In the genomic region with DNA sequence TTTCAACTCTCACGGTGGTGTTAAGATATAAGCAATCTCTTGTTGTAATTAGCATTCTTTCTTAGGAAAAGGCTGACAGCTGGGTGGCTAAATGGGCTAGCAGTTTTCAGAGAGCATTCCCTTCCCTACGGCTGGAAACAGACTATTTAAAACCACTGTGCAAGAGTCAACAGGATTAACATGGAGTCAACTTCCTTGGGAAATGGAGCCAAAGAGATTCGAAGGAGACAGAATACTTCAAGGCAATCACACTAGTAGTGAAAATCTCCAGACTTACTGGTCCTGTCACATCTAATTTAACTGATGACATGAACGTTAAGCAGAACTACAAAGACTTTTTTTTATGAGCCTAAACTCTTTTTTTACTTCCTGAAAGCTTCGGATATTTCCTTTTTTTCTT, we compare ENCODE assay signal across 16 cellular contexts.
DNase-seq lines count a peak whose midpoint lies in the region; ATAC-seq, FAIRE-seq and TF ChIP-seq lines count a peak whose summit lies in the region.
"Had no signal": no experiment of that assay in that cellular context is flagged by ENCODE, and none has a peak within 500 bp of the region (broad histone marks: within the 10 kb centered on the region; RNA-seq: fewer than 3 reads in every experiment).

No MANE protein-coding gene starts in this region.

- peaks cover 12% of the 10 kb centered on the region for H3K4me1 Mint-ChIP-seq in mesothelial cell of epicardium
- H3K4me1 Mint-ChIP-seq: CD8-positive, alpha-beta memory T cell had no signal

- no peak for TF ChIP-seq RAD21 in H1 (IDR thresholded peaks at IDR 0.05 in 1 of 2, conservative IDR thresholded peaks at IDR 0.05 in 1 of 2; ENCODE audit: low read depth in 2 of 2, low read length in 2 of 2)

- no peak overlapping the region for H3K4me2 ChIP-seq in H1 (ENCODE audit: insufficient read depth in 1 of 2, low read depth in 2 of 2, low read length in 2 of 2)
- H3K4me2 ChIP-seq: A549; BLaER1 treated with 17β-estradiol and CSF1 and Interleukin-3, amounts not matched to agents 10 nM and 100 nM had no signal

- WGBS in H1 (ENCODE audit: extremely low coverage in 1 of 2, insufficient coverage in 1 of 2, insufficient read length in 1 of 2, insufficient replicate concordance in 2 of 2, low coverage in 1 of 2, low lambda C conversion rate in 2 of 2, missing lambda C conversion rate in 1 of 2), 2 experiments: 83% methylated on average over 5 of the region's 5 CpGs; no CpG with 5 or more reads in 1 of the 2 experiments
- WGBS in suprapubic skin: 12% methylated on average over 5 of the region's 5 CpGs

- peaks cover 5 to 7% of the 10 kb centered on the region in 2 experiments; a peak in 3 of 4 replicates for H3K9me3 ChIP-seq in H1 (ENCODE audit: insufficient read depth in 2 of 2, low read depth in 1 of 2, low read length in 1 of 2)
- H3K9me3 ChIP-seq in suprapubic skin: no peaks in the 10 kb centered on the region
- H3K9me3 ChIP-seq: A549, HAP-1, SJCRH30 had no signal

- peaks cover 31% of the 10 kb centered on the region for H3K9me3 Mint-ChIP-seq in mesothelial cell of epicardium

- no peak overlapping the region for H2BK15ac ChIP-seq in H1 (ENCODE audit: low read length)

- H3K14ac ChIP-seq in H1 (ENCODE audit: insufficient read length): no peak overlapping the region

- H3K27ac ChIP-seq in H1 (ENCODE audit: low read depth, low read length): no peak overlapping the region
- no peak overlapping the region for H3K27ac ChIP-seq in suprapubic skin
- H3K27ac ChIP-seq: A549; BLaER1 treated with 17β-estradiol and CSF1 and Interleukin-3, amounts not matched to agents 10 nM and 100 nM; SJCRH30 had no signal

- H2AK5ac ChIP-seq in H1 (ENCODE audit: low read depth, low read length): no peak overlapping the region

- H2BK5ac ChIP-seq in H1 (ENCODE audit: low read depth, low read length): no peak overlapping the region

- TF ChIP-seq EP300 in H1 (IDR thresholded peaks at IDR 0.05; ENCODE audit: borderline replicate concordance in 1 of 2, low read depth in 2 of 2, low read length in 2 of 2): no peak
- no peak for TF ChIP-seq EP300 in suprapubic skin (IDR thresholded peaks at IDR 0.05)

- no peak overlapping the region for H4K91ac ChIP-seq in H1 (replicated peaks; ENCODE audit: insufficient read length, low read length)

- no peak overlapping the region for H3K18ac ChIP-seq in H1 (ENCODE audit: extremely low read depth, low read length)

- H3K36me3 ChIP-seq in H1 (ENCODE audit: control insufficient read depth in 2 of 4, insufficient read depth in 4 of 4, low read length in 3 of 4): no peaks in the 10 kb centered on the region
- no peaks in the 10 kb centered on the region for H3K36me3 ChIP-seq in suprapubic skin
- H3K36me3 ChIP-seq: BLaER1 treated with 17β-estradiol and CSF1 and Interleukin-3, amounts not matched to agents 10 nM and 100 nM; HAP-1; SJCRH30 had no signal

- H3K56ac ChIP-seq in H1 (replicated peaks; ENCODE audit: insufficient read length, low read depth, low read length): no peak overlapping the region

- 0 out of 2 replicates have a peak overlapping the region, but pooled peaks have one; percentile 63 for H2AFZ ChIP-seq in H1 (ENCODE audit: low read length)

- H3K27ac Mint-ChIP-seq in mesothelial cell of epicardium: peak overlapping the region; percentile 71
- H3K27ac Mint-ChIP-seq: CD8-positive, alpha-beta memory T cell had no signal

- H2BK20ac ChIP-seq in H1 (ENCODE audit: low read length): no peak overlapping the region

- H3K4me1 ChIP-seq in H1 (replicated peaks in 1 of 4; ENCODE audit: control insufficient read depth in 3 of 4, insufficient read depth in 4 of 4, low read length in 3 of 4) (peaks cover 0 to 4% (median 0%) of the 10 kb centered on the region in 4 experiments; a peak in 1 of 7 replicates), suprapubic skin (no peaks in the 10 kb centered on the region)
- H3K4me1 ChIP-seq: A549; BLaER1 treated with 17β-estradiol and CSF1 and Interleukin-3, amounts not matched to agents 10 nM and 100 nM; HAP-1; SJCRH30 had no signal

- H3K79me2 ChIP-seq in H1 (ENCODE audit: control insufficient read depth in 1 of 2, insufficient read depth in 2 of 2, low read length in 2 of 2): no peaks in the 10 kb centered on the region

- TF ChIP-seq POLR2A in H1 (IDR thresholded peaks at IDR 0.05; ENCODE audit: control extremely low read depth in 1 of 2, low read depth in 2 of 2, low read length in 2 of 2): no peak
- no peak for TF ChIP-seq POLR2A in suprapubic skin (IDR thresholded peaks at IDR 0.05)

- TF ChIP-seq CTCF in H1 (IDR thresholded peaks at IDR 0.05; ENCODE audit: control extremely low read depth in 1 of 3, insufficient read depth in 1 of 3, low read depth in 1 of 3, low read length in 3 of 3): no peak
- no peak for TF ChIP-seq CTCF in mesothelial cell of epicardium (IDR thresholded peaks at IDR 0.05; ENCODE audit: unreplicated experiment)
- no peak for TF ChIP-seq CTCF in suprapubic skin (IDR thresholded peaks at IDR 0.05)

- no peak overlapping the region for H4K8ac ChIP-seq in H1 (ENCODE audit: extremely low read depth, insufficient read depth, low read length)

- H3K27me3 Mint-ChIP-seq in mesothelial cell of epicardium (ENCODE audit: low read depth): no peaks in the 10 kb centered on the region

- no peaks in the 10 kb centered on the region for H3K79me1 ChIP-seq in H1 (ENCODE audit: low read depth, low read length)

- no peak overlapping the region for H2BK120ac ChIP-seq in H1 (replicated peaks; ENCODE audit: low read depth, low read length)

- no peak overlapping the region for H3K9ac ChIP-seq in H1 (replicated peaks in 1 of 4; ENCODE audit: extremely low read depth in 1 of 4, low read depth in 3 of 4, low read length in 3 of 4)
- H3K9ac ChIP-seq: BLaER1 treated with 17β-estradiol and CSF1 and Interleukin-3, amounts not matched to agents 10 nM and 100 nM had no signal

- H3K23me2 ChIP-seq in H1 (ENCODE audit: low read depth, low read length): no peaks in the 10 kb centered on the region

- peaks cover 29% of the 10 kb centered on the region for H3K36me3 Mint-ChIP-seq in mesothelial cell of epicardium
- H3K36me3 Mint-ChIP-seq: CD8-positive, alpha-beta memory T cell had no signal

- H4K20me1 ChIP-seq in H1 (replicated peaks in 1 of 2; ENCODE audit: control insufficient read depth in 1 of 2, insufficient read depth in 2 of 2, low read length in 2 of 2): no peaks in the 10 kb centered on the region
- H4K20me1 ChIP-seq: BLaER1 treated with 17β-estradiol and CSF1 and Interleukin-3, amounts not matched to agents 10 nM and 100 nM had no signal

- H3K4me3 ChIP-seq in H1 (ENCODE audit: extremely low read depth in 1 of 4, insufficient read depth in 2 of 4, low read depth in 3 of 4, low read length in 4 of 4): no peak overlapping the region
- H3K4me3 ChIP-seq in suprapubic skin: no peak overlapping the region
- H3K4me3 ChIP-seq: A549; BLaER1 treated with 17β-estradiol and CSF1 and Interleukin-3, amounts not matched to agents 10 nM and 100 nM; HAP-1; SJCRH30 had no signal

- no peak overlapping the region for H2BK12ac ChIP-seq in H1 (ENCODE audit: low read depth, low read length)

- H3K27me3 ChIP-seq in H1 (replicated peaks in 1 of 4; ENCODE audit: control insufficient read depth in 3 of 4, extremely low read depth in 1 of 4, insufficient read depth in 3 of 4, low read length in 3 of 4) (no peaks in the 10 kb centered on the region), suprapubic skin (no peaks in the 10 kb centered on the region)
- H3K27me3 ChIP-seq: BLaER1 treated with 17β-estradiol and CSF1 and Interleukin-3, amounts not matched to agents 10 nM and 100 nM had no signal

- CTCF ChIA-PET in H1 (lab: Charles Lee; ENCODE audit: partially characterized antibody): no interaction called here

- no peak overlapping the region for H3K4ac ChIP-seq in H1 (replicated peaks; ENCODE audit: insufficient read length, low read depth, low read length)

- FAIRE-seq in H1 (lab: Jason Lieb, UNC): no peak
- FAIRE-seq: A549 had no signal

- H3K23ac ChIP-seq in H1 (ENCODE audit: insufficient read length): no peak overlapping the region

- POLR2A ChIA-PET in H1 (lab: Charles Lee; ENCODE audit: partially characterized antibody): interaction anchor here (0.6 kb wide), 1 partner anchor 460 kb away, joined by 3 read pairs; no protein-coding TSS in a partner anchor

- H4K5ac ChIP-seq in H1 (ENCODE audit: insufficient read length, low read depth, low read length): no peak overlapping the region

- DNase-seq in ELF-1 (ENCODE audit: low read depth, low spot score): peak; percentile 24
- peak; percentile 54 for DNase-seq in NCI-H82 (lab: John Stamatoyannopoulos, UW)
- no peak for DNase-seq in H1 (ENCODE audit: low read depth in 1 of 2, low spot score in 2 of 2)
- no peak for DNase-seq in mesothelial cell of epicardium (ENCODE audit: low spot score in 2 of 2, unreplicated experiment in 2 of 2)
- DNase-seq in HK-2 (ENCODE audit: unreplicated experiment): no peak
- no peak for DNase-seq in suprapubic skin (ENCODE audit: low spot score in 2 of 2)
- no peak for DNase-seq in D341Med (ENCODE audit: low spot score)
- DNase-seq: CD8-positive, alpha-beta memory T cell; NCI-H1694 treated with DMSO at 0.1 percent for 48 hours; NCI-H510A treated with DMSO at 0.1 percent for 48 hours; SJCRH30 had no signal

- ATAC-seq in HG02870 (IDR thresholded peaks at IDR 0.05; ENCODE audit: unreplicated experiment): no peak
- ATAC-seq: A549, Panc1 had no signal

- no peak overlapping the region for H3K4me3 Mint-ChIP-seq in mesothelial cell of epicardium
- H3K4me3 Mint-ChIP-seq: CD8-positive, alpha-beta memory T cell had no signal

TF ChIP-seq in H1, 55 proteins besides CTCF, POLR2A, EP300 and RAD21 (continues in another document):
- no peak for TF ChIP-seq CTBP2 (IDR thresholded peaks at IDR 0.05; ENCODE audit: borderline replicate concordance, insufficient read depth, insufficient read length, low read length)
- TF ChIP-seq JUN (IDR thresholded peaks at IDR 0.05; ENCODE audit: low read depth, low read length): no peak
- TF ChIP-seq, protein P1, sequence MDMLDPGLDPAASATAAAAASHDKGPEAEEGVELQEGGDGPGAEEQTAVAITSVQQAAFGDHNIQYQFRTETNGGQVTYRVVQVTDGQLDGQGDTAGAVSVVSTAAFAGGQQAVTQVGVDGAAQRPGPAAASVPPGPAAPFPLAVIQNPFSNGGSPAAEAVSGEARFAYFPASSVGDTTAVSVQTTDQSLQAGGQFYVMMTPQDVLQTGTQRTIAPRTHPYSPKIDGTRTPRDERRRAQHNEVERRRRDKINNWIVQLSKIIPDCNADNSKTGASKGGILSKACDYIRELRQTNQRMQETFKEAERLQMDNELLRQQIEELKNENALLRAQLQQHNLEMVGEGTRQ (IDR thresholded peaks at IDR 0.05; ENCODE audit: low read length): no peak
- TF ChIP-seq JUND (IDR thresholded peaks at IDR 0.05; ENCODE audit: low read length): no peak
- no peak for TF ChIP-seq CHD1 (IDR thresholded peaks at IDR 0.05; ENCODE audit: low read depth, low read length)

Comparison
In these comparisons a context has a peak if more than half of its experiments do, and no peak if none do; other contexts are left out.
1. DNase-seq: peak in ELF-1 (single experiment) and NCI-H82 (single experiment); none in H1 (0 of 2), mesothelial cell of epicardium (0 of 2), HK-2 (single experiment), suprapubic skin (0 of 2) and D341Med (single experiment).